In the genomic region with DNA sequence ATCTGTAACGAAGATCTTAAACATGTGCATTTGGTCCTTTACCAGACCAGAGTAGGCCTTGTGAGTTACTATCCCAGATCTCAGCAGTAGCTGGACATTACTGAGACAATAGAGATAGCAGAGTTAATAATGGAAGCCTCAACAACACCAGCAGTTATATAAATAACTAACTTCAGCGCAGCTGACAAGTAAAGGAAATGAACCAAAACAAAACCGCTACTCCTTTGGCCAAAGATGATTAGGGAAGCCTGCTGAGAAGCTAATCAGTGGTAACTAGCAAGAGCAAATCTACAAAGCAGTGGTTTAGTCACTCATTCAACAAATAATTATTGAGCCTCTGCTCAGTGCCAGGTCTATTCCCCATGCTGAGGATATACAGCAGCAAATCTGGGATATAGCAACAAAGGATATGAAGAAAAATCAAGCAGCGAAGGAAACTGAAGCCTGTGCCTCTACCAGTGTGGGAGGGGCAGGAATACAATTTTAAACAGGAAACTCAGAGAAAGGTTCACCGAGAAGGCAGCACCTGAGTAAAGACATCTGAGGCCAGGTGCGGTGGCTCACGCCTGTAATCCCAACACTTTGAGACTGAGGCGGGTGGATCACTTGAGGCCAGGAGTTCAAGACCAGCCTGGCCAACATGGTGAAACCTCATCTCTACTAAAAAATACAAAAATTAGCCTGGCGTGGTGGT, we compare ENCODE assay signal across 9 cellular contexts.
DNase-seq lines count a peak whose midpoint lies in the region; ATAC-seq, FAIRE-seq and TF ChIP-seq lines count a peak whose summit lies in the region.
"Had no signal": no experiment of that assay in that cellular context is flagged by ENCODE, and none has a peak within 500 bp of the region (broad histone marks: within the 10 kb centered on the region; RNA-seq: fewer than 3 reads in every experiment).

No MANE protein-coding gene starts in this region.

- peaks cover 26% of the 10 kb centered on the region for H3K36me3 Mint-ChIP-seq in activated CD4-positive, alpha-beta T cell treated with anti-CD3 and anti-CD28 coated beads, Interleukin-2, amount 10 ng/mL, durations not matched to agents 24 days and 14 days (ENCODE audit: low read depth)
- peaks cover 25% of the 10 kb centered on the region for H3K36me3 Mint-ChIP-seq in activated naive CD8-positive, alpha-beta T cell treated with anti-CD3 and anti-CD28 coated beads for 36 hours

- BruUV-seq in HepG2 (replicated peaks; lab: Mats Ljungman, UMichigan): no TSS peak

- H3K27ac Mint-ChIP-seq in activated CD4-positive, alpha-beta T cell treated with anti-CD3 and anti-CD28 coated beads, Interleukin-2, amount 10 ng/mL, durations not matched to agents 24 days and 14 days: peak overlapping the region; percentile 82
- peak overlapping the region; percentile 22 for H3K27ac Mint-ChIP-seq in activated naive CD8-positive, alpha-beta T cell treated with anti-CD3 and anti-CD28 coated beads for 36 hours

- TF ChIP-seq CTCF in suprapubic skin (IDR thresholded peaks at IDR 0.05): no peak
- TF ChIP-seq CTCF in HepG2 (CRISPR knock-in tag; IDR thresholded peaks at IDR 0.05): no peak
- TF ChIP-seq CTCF in ovary (IDR thresholded peaks at IDR 0.05): no peak
- no peak for TF ChIP-seq CTCF in adrenal gland (IDR thresholded peaks at IDR 0.05)

- H3K27me3 ChIP-seq in suprapubic skin: no peaks in the 10 kb centered on the region
- H3K27me3 ChIP-seq in HepG2 (ENCODE audit: control insufficient read depth in 1 of 2, insufficient read depth in 2 of 2, low read length in 2 of 2): no peaks in the 10 kb centered on the region
- H3K27me3 ChIP-seq in ovary: no peaks in the 10 kb centered on the region
- no peaks in the 10 kb centered on the region for H3K27me3 ChIP-seq in adrenal gland

- no peaks in the 10 kb centered on the region for H3K9me3 Mint-ChIP-seq in activated CD4-positive, alpha-beta T cell treated with anti-CD3 and anti-CD28 coated beads, Interleukin-2, amount 10 ng/mL, durations not matched to agents 24 days and 14 days
- H3K9me3 Mint-ChIP-seq in activated naive CD8-positive, alpha-beta T cell treated with anti-CD3 and anti-CD28 coated beads for 36 hours: no peaks in the 10 kb centered on the region

- CTCF ChIA-PET in HepG2 (lab: Yijun Ruan, JAX; ENCODE audit: low intra/inter-chr PET ratio, low total read pairs): no interaction called here

- WGBS in suprapubic skin: 79% methylated on average over 9 of the region's 9 CpGs
- 54% methylated on average over 8 of the region's 9 CpGs for WGBS in HepG2 (ENCODE audit: low lambda C conversion rate)
- WGBS in ovary, 3 donors: 53 to 69% (median 63%) methylated on average over 9 of the region's 9 CpGs
- 69 to 78% (median 74%) methylated on average over 9 of the region's 9 CpGs for WGBS in adrenal gland, 4 donors

- H3K27ac ChIP-seq in suprapubic skin (peak overlapping the region; percentile 29), HepG2 (ENCODE audit: extremely low read length, insufficient read depth, low read length) (no peak overlapping the region), ovary (no peak overlapping the region), adrenal gland (no peak overlapping the region)

- H3K4me3 Mint-ChIP-seq in activated CD4-positive, alpha-beta T cell treated with anti-CD3 and anti-CD28 coated beads, Interleukin-2, amount 10 ng/mL, durations not matched to agents 24 days and 14 days: peak overlapping the region; percentile 26
- H3K4me3 Mint-ChIP-seq in activated naive CD8-positive, alpha-beta T cell treated with anti-CD3 and anti-CD28 coated beads for 36 hours: no peak overlapping the region

- TF ChIP-seq RAD21 in HepG2 (CRISPR knock-in tag; IDR thresholded peaks at IDR 0.05): no peak

- ATAC-seq in HepG2: no peak

- no peaks in the 10 kb centered on the region for H4K20me1 ChIP-seq in HepG2 (ENCODE audit: insufficient read depth, low read length)

- no peak overlapping the region for H3K9ac ChIP-seq in HepG2 (ENCODE audit: insufficient read depth, low read depth, low read length)

- no peak overlapping the region for H2AFZ ChIP-seq in HepG2 (ENCODE audit: low read length)

- POLR2A ChIA-PET in HepG2 (lab: Yijun Ruan, JAX): no interaction called here

- H3K79me2 ChIP-seq in HepG2 (ENCODE audit: insufficient read depth, low read length): no peaks in the 10 kb centered on the region

- no peak overlapping the region for H3K4me3 ChIP-seq in suprapubic skin
- no peak overlapping the region for H3K4me3 ChIP-seq in HepG2 (replicated peaks in 1 of 3; ENCODE audit: insufficient read depth in 1 of 3, low read depth in 2 of 3, low read length in 3 of 3)
- no peak overlapping the region for H3K4me3 ChIP-seq in ovary
- H3K4me3 ChIP-seq in adrenal gland: no peak overlapping the region

- peaks cover 57% of the 10 kb centered on the region for H3K4me1 Mint-ChIP-seq in activated CD4-positive, alpha-beta T cell treated with anti-CD3 and anti-CD28 coated beads, Interleukin-2, amount 10 ng/mL, durations not matched to agents 24 days and 14 days
- peaks cover 50% of the 10 kb centered on the region for H3K4me1 Mint-ChIP-seq in activated naive CD8-positive, alpha-beta T cell treated with anti-CD3 and anti-CD28 coated beads for 36 hours

- intact Hi-C loops in activated CD4-positive, alpha-beta T cell treated with anti-CD3 and anti-CD28 coated beads, Interleukin-2, amount 10 ng/mL, durations not matched to agents 24 days and 14 days (cut with micrococcal nuclease): loop anchor here (5.0 to 10.0 kb wide), 2 partner anchors 668 to 890 kb away; no protein-coding TSS in a partner anchor
- intact Hi-C loops in HepG2 (cut with micrococcal nuclease; ENCODE audit: unreplicated experiment) (no loop called here), ovary (cut with DNase I) (no loop called here), adrenal gland (cut with DNase I) (no loop called here)

- H3K4me2 ChIP-seq in HepG2 (ENCODE audit: low read depth, low read length): no peak overlapping the region

- FAIRE-seq in HepG2 (lab: Jason Lieb, UNC): no peak

- no peaks in the 10 kb centered on the region for H3K27me3 Mint-ChIP-seq in activated CD4-positive, alpha-beta T cell treated with anti-CD3 and anti-CD28 coated beads, Interleukin-2, amount 10 ng/mL, durations not matched to agents 24 days and 14 days
- no peaks in the 10 kb centered on the region for H3K27me3 Mint-ChIP-seq in activated naive CD8-positive, alpha-beta T cell treated with anti-CD3 and anti-CD28 coated beads for 36 hours

- H3K9me3 ChIP-seq in suprapubic skin: no peaks in the 10 kb centered on the region
- no peaks in the 10 kb centered on the region for H3K9me3 ChIP-seq in HepG2 (ENCODE audit: low read length)
- no peaks in the 10 kb centered on the region for H3K9me3 ChIP-seq in ovary
- H3K9me3 ChIP-seq in adrenal gland (replicated peaks in 1 of 3): no peaks in the 10 kb centered on the region

- no peak for TF ChIP-seq POLR2A in suprapubic skin (IDR thresholded peaks at IDR 0.05)
- no peak for TF ChIP-seq POLR2A in HepG2 (IDR thresholded peaks at IDR 0.05; ENCODE audit: insufficient read depth in 1 of 2, low read depth in 2 of 2, low read length in 2 of 2)
- TF ChIP-seq POLR2A in ovary (IDR thresholded peaks at IDR 0.05): no peak
- TF ChIP-seq POLR2A in adrenal gland (IDR thresholded peaks at IDR 0.05): no peak

- in situ Hi-C loops in KBM-7 (cut with MboI; ENCODE audit: low pct_unique_long_range_greater_than_20kb, low sequenced_read_pairs): no loop called here
- in situ Hi-C loops in HepG2 (cut with HindIII; ENCODE audit: extremely low pct_ligation_motif_present, low pct_unique_long_range_greater_than_20kb): no loop called here

- peaks cover 5% of the 10 kb centered on the region for H3K4me1 ChIP-seq in suprapubic skin
- no peaks in the 10 kb centered on the region for H3K4me1 ChIP-seq in HepG2 (ENCODE audit: insufficient read depth, low read length)
- H3K4me1 ChIP-seq in ovary (ENCODE audit: insufficient read depth): peaks cover 2% of the 10 kb centered on the region
- H3K4me1 ChIP-seq in adrenal gland (replicated peaks in 1 of 2): no peaks in the 10 kb centered on the region

- no peak for DNase-seq in activated CD4-positive, alpha-beta T cell treated with anti-CD3 and anti-CD28 coated beads, Interleukin-2, amount 10 ng/mL, durations not matched to agents 24 days and 14 days
- no peak for DNase-seq in activated CD4-positive, alpha-beta T cell treated with anti-CD3 and anti-CD28 coated beads, Interleukin-2, amount 50 U/mL, for 1 hour
- DNase-seq in KBM-7 (peak; percentile 34), suprapubic skin (ENCODE audit: low spot score in 2 of 2) (no peak), HepG2 (ENCODE audit: low spot score) (no peak), ovary (no peak), adrenal gland (no peak)
- DNase-seq in activated naive CD8-positive, alpha-beta T cell treated with anti-CD3 and anti-CD28 coated beads for 36 hours: no peak
- DNase-seq: mesenchymal stem cell had no signal

- TF ChIP-seq EP300 in suprapubic skin (IDR thresholded peaks at IDR 0.05) (no peak), HepG2 (IDR thresholded peaks at IDR 0.05; ENCODE audit: low read depth in 2 of 2, low read length in 2 of 2) (no peak), HepG2 (CRISPR knock-in tag; IDR thresholded peaks at IDR 0.05; ENCODE audit: borderline replicate concordance) (no peak), ovary (IDR thresholded peaks at IDR 0.05) (no peak)

- no peaks in the 10 kb centered on the region for H3K36me3 ChIP-seq in suprapubic skin
- H3K36me3 ChIP-seq in HepG2 (replicated peaks in 1 of 2; ENCODE audit: control insufficient read depth in 1 of 2, insufficient read depth in 2 of 2, low read length in 2 of 2): no peaks in the 10 kb centered on the region
- no peaks in the 10 kb centered on the region for H3K36me3 ChIP-seq in ovary
- no peaks in the 10 kb centered on the region for H3K36me3 ChIP-seq in adrenal gland (replicated peaks in 1 of 2)

TF ChIP-seq in HepG2, 621 proteins besides CTCF, POLR2A, EP300 and RAD21 (continues in another document):
- TF ChIP-seq ZBTB38 (CRISPR knock-in tag; IDR thresholded peaks at IDR 0.05) (no peak), HDAC1 (CRISPR knock-in tag; IDR thresholded peaks at IDR 0.05) (no peak), CBX1 (IDR thresholded peaks at IDR 0.05; ENCODE audit: low read depth) (no peak), ZNF589 (CRISPR knock-in tag; conservative IDR thresholded peaks at IDR 0.05) (no peak), ZNF564 (CRISPR knock-in tag; IDR thresholded peaks at IDR 0.05) (no peak)
- TF ChIP-seq, protein P1, sequence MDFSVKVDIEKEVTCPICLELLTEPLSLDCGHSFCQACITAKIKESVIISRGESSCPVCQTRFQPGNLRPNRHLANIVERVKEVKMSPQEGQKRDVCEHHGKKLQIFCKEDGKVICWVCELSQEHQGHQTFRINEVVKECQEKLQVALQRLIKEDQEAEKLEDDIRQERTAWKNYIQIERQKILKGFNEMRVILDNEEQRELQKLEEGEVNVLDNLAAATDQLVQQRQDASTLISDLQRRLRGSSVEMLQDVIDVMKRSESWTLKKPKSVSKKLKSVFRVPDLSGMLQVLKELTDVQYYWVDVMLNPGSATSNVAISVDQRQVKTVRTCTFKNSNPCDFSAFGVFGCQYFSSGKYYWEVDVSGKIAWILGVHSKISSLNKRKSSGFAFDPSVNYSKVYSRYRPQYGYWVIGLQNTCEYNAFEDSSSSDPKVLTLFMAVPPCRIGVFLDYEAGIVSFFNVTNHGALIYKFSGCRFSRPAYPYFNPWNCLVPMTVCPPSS (IDR thresholded peaks at IDR 0.05): no peak
